8 cellular contexts compared by ENCODE assay signal in genomic region chr19:45691516-45692186, GRCh38. TPM values are rescaled to one million over a fixed set of nuclear protein-coding genes. Genes with fewer than 3 reads are reported as not detected.
DNase-seq lines count a peak whose midpoint lies in the region; ATAC-seq and TF ChIP-seq lines count a peak whose summit lies in the region.

TSS of gene SNRPD2 (minus strand) at chr19:45691953. CDS start at chr19:45691888, 65 bp downstream.

- intact Hi-C loops in Right ventricle myocardium inferior (cut with DNase I) (loop anchor here (2.0 kb wide), 2 partner anchors 25 to 75 kb away; no protein-coding TSS in a partner anchor), ovary (cut with DNase I) (loop anchor here in 3 of 4 donors (5.0 kb wide), 2 partner anchors 76 to 169 kb away; partner anchors contain the start of gene SIX5 (in 2 of the 3))

- peaks cover 39% of the 10 kb centered on the region for H3K79me2 ChIP-seq in SK-N-SH (ENCODE audit: insufficient read depth)

- DNase-seq in GM10248 (ENCODE audit: extremely low spot score) (peak; percentile 91), HFF-Myc (ENCODE audit: extremely low read depth, low read depth) (peak; percentile 83), MV-4-11 (lab: John Stamatoyannopoulos, UW) (peak; percentile 97), SK-N-SH (peak; percentile 88), Right ventricle myocardium inferior (ENCODE audit: missing footprints) (peak; percentile 95), ovary (peak; percentile 92 to 95 (median 94))
- peak; percentile 79 for DNase-seq in activated naive CD8-positive, alpha-beta T cell treated with anti-CD3 and anti-CD28 coated beads, Interleukin-2, amount 50 U/mL, for 16 hours (ENCODE audit: low read depth, low spot score)

- H3K4me3 ChIP-seq in HFF-Myc (replicated peaks; ENCODE audit: low read depth, low read length) (peak within 1 kb of the TSS; percentile 98), SK-N-SH (ENCODE audit: low read depth in 2 of 2, low read length in 1 of 2) (peak within 1 kb of the TSS; percentile 71 to 91), ovary (peak within 1 kb of the TSS; percentile 57), thymus (ENCODE audit: low read length) (peak within 1 kb of the TSS; percentile 69)

- peak within 1 kb of the TSS; percentile 82 for H3K9ac ChIP-seq in SK-N-SH

- no peak for TF ChIP-seq RAD21 in SK-N-SH (IDR thresholded peaks at IDR 0.05; ENCODE audit: low read length)

- H3K27ac ChIP-seq in SK-N-SH (ENCODE audit: low read depth in 2 of 2, low read length in 1 of 2) (peak within 1 kb of the TSS; percentile 86 to 87), ovary (peak within 1 kb of the TSS; percentile 7 to 88), thymus (ENCODE audit: low read depth) (peak within 1 kb of the TSS; percentile 77)

- peak within 1 kb of the TSS; percentile 88 for H3K4me2 ChIP-seq in SK-N-SH

- peaks cover 11% of the 10 kb centered on the region for H3F3A ChIP-seq in SK-N-SH (replicated peaks; ENCODE audit: insufficient read depth)

- ATAC-seq in Right ventricle myocardium inferior, result peak; percentile 85

- peak within 1 kb of the TSS; percentile 86; the same call in 1 of the 2 replicates for H2AFZ ChIP-seq in SK-N-SH (ENCODE audit: low read depth)

- TF ChIP-seq EP300 in SK-N-SH (IDR thresholded peaks at IDR 0.05; ENCODE audit: borderline replicate concordance in 1 of 2, low read depth in 1 of 2, low read length in 1 of 2) (no peak), ovary (IDR thresholded peaks at IDR 0.05) (no peak)

- CTCF ChIA-PET in GM10248 (lab: Yijun Ruan, JAX), result interaction anchor here (0.6 to 6.0 kb wide), 23 partner anchors 12 to 253 kb away, joined by 3 to 100 read pairs (median 5); partner anchors contain the start of genes FBXO46, OPA3 and SIX5
- CTCF ChIA-PET in SK-N-SH (lab: Yijun Ruan, JAX), result interaction anchor here (0.9 to 6.8 kb wide), 18 partner anchors 11 to 263 kb away, joined by 3 to 106 read pairs (median 5); partner anchors contain the start of genes DMPK and FBXO46

- no peaks in the 10 kb centered on the region for H3K9me3 ChIP-seq in SK-N-SH
- no peaks in the 10 kb centered on the region for H3K9me3 ChIP-seq in ovary
- H3K9me3 ChIP-seq in thymus (ENCODE audit: control insufficient read depth), result no peaks in the 10 kb centered on the region

- H3K27me3 ChIP-seq in SK-N-SH (ENCODE audit: insufficient read depth) (no peaks in the 10 kb centered on the region), ovary (no peaks in the 10 kb centered on the region), thymus (ENCODE audit: control insufficient read depth, insufficient read depth) (no peaks in the 10 kb centered on the region)

- H3K4me1 ChIP-seq in SK-N-SH (ENCODE audit: control insufficient read depth in 1 of 2, insufficient read depth in 2 of 2, low read depth in 1 of 2, low read length in 1 of 2), result peaks cover 0 to 6% of the 10 kb centered on the region in 2 experiments; a peak in 1 of 4 replicates
- H3K4me1 ChIP-seq in ovary (ENCODE audit: insufficient read depth), result peaks cover 3% of the 10 kb centered on the region
- peaks cover 10% of the 10 kb centered on the region for H3K4me1 ChIP-seq in thymus (ENCODE audit: control insufficient read depth, insufficient read depth, low read length)

- H3K9me2 ChIP-seq in SK-N-SH, result no peaks in the 10 kb centered on the region

- no peak for TF ChIP-seq CTCF in GM10248 (IDR thresholded peaks at IDR 0.05; ENCODE audit: control extremely low read depth, extremely low read depth, low read depth, missing control alignments)
- TF ChIP-seq CTCF in HFF-Myc (IDR thresholded peaks at IDR 0.05; ENCODE audit: low read depth, low read length, missing control alignments), result no peak
- TF ChIP-seq CTCF in SK-N-SH (IDR thresholded peaks at IDR 0.05), result no peak
- TF ChIP-seq CTCF in ovary (IDR thresholded peaks at IDR 0.05), result no peak

- POLR2A ChIA-PET in GM10248 (lab: Yijun Ruan, JAX), result interaction anchor here (0.6 to 1.4 kb wide), 6 partner anchors 10 to 64 kb away, joined by 3 to 9 read pairs (median 4); no protein-coding TSS in a partner anchor
- POLR2A ChIA-PET in SK-N-SH (lab: Yijun Ruan, JAX), result interaction anchor here (0.6 to 2.1 kb wide), 13 partner anchors 11 to 321 kb away, joined by 3 to 16 read pairs (median 6); partner anchors contain the start of genes FBXO46 and SIX5

- H4K20me1 ChIP-seq in SK-N-SH (ENCODE audit: insufficient read depth), result 0 out of 2 replicates have a peak, but pooled peaks cover 4% of the 10 kb centered on the region

- peak; percentile 90 for TF ChIP-seq POLR2A in ovary (IDR thresholded peaks at IDR 0.05)

- peaks cover 12 to 22% of the 10 kb centered on the region in 2 experiments for H3K36me3 ChIP-seq in SK-N-SH (replicated peaks in 1 of 2; ENCODE audit: control insufficient read depth in 1 of 2, insufficient read depth in 2 of 2, low read length in 1 of 2)
- H3K36me3 ChIP-seq in ovary, result no peaks in the 10 kb centered on the region
- peaks cover 28% of the 10 kb centered on the region for H3K36me3 ChIP-seq in thymus (ENCODE audit: control insufficient read depth, insufficient read depth)

- WGBS in SK-N-SH (ENCODE audit: low lambda C conversion rate), result under 1% methylated on average over 36 of the region's 36 CpGs
- WGBS in ovary, 3 donors, result 0 to 1% (median 1%) methylated on average over 36 of the region's 36 CpGs
- under 1% methylated on average over 36 of the region's 36 CpGs for WGBS in thymus

TF ChIP-seq in SK-N-SH, 30 proteins besides CTCF, POLR2A, EP300 and RAD21 (continues in another document):
- TF ChIP-seq MEF2A (IDR thresholded peaks at IDR 0.05; ENCODE audit: borderline replicate concordance, low read depth) (no peak), USF2 (IDR thresholded peaks at IDR 0.05; ENCODE audit: borderline replicate concordance, low read depth, low read length) (no peak), SIN3A (IDR thresholded peaks at IDR 0.05; ENCODE audit: borderline replicate concordance, low read depth, low read length) (peak; percentile 84; the same call in 1 of the 2 replicates), PBX3 (IDR thresholded peaks at IDR 0.05) (no peak), RFX5 (IDR thresholded peaks at IDR 0.05; ENCODE audit: low read length) (no peak), FOXJ3 (CRISPR knock-in tag; IDR thresholded peaks at IDR 0.05) (no peak), MXI1 (IDR thresholded peaks at IDR 0.05; ENCODE audit: low read depth, low read length) (peak; percentile 85), JUND (IDR thresholded peaks at IDR 0.05) (no peak), FOXM1 (IDR thresholded peaks at IDR 0.05; ENCODE audit: low read depth) (no peak), CHD2 (IDR thresholded peaks at IDR 0.05; ENCODE audit: low read length, partially characterized antibody) (no peak), USF1 (IDR thresholded peaks at IDR 0.05; ENCODE audit: borderline replicate concordance, low read depth) (no peak), SMC3 (IDR thresholded peaks at IDR 0.05; ENCODE audit: low read depth, low read length) (no peak), MAX (IDR thresholded peaks at IDR 0.05; ENCODE audit: low read depth) (peak; percentile 90), ZBTB33 (IDR thresholded peaks at IDR 0.05; ENCODE audit: borderline replicate concordance, low read depth) (no peak), POLR2AphosphoS5 (IDR thresholded peaks at IDR 0.05; ENCODE audit: low read depth, low read length) (peak; percentile 99), ELF1 (IDR thresholded peaks at IDR 0.05) (no peak)

RNA-seq across cellular contexts. Expression of gene SNRPD2, which starts in this region (rescaled TPM):
- polyA plus RNA-seq in SK-N-SH (2012; rRNA removed) (1,248 and 1,471 TPM in 2 replicates), ovary (100 to 1,000 TPM; 279 to 499 TPM), thymus (395 TPM)
- polyA plus RNA-seq in SK-N-SH (2012; cell fraction: cytosol; rRNA removed), result 1,523 and 1,646 TPM in 2 replicates
- polyA plus RNA-seq in SK-N-SH (2012; cell fraction: nucleus; rRNA removed), result 342 and 654 TPM in 2 replicates
- total RNA-seq in Right ventricle myocardium inferior (252 TPM), ovary (100 to 1,000 TPM; 288 to 508 (median 382) TPM)

Comparison
In these comparisons a context has a peak if more than half of its experiments do, and no peak if none do; other contexts are left out.
1. Peak in every context shown above with its lines: DNase-seq, ATAC-seq, H3K4me3 ChIP-seq and H3K27ac ChIP-seq.